ENCODE assay signal across 24 cellular contexts in genomic region chr3:167700926-167701325, GRCh38. TPM values are rescaled to one million over a fixed set of nuclear protein-coding genes. Genes with fewer than 3 reads are reported as not detected.
A peak's percentile ranks its signal among the peaks of the same experiment; 100 is the strongest.
DNase-seq lines count a peak whose midpoint lies in the region; ATAC-seq and TF ChIP-seq lines count a peak whose summit lies in the region.
"Had no signal": no experiment of that assay in that cellular context is flagged by ENCODE, and none has a peak within 500 bp of the region (broad histone marks: within the 10 kb centered on the region; RNA-seq: fewer than 3 reads in every experiment).

No MANE protein-coding gene starts in this region.

- no peaks in the 10 kb centered on the region for H3K27me3 Mint-ChIP-seq in activated T-cell treated with anti-CD3 and anti-CD28 coated beads, Interleukin-2, amount 50 U/mL, for 72 hours (ENCODE audit: low read depth)
- H3K27me3 Mint-ChIP-seq in CD4-positive, alpha-beta T cell, result no peaks in the 10 kb centered on the region

- TF ChIP-seq CTCF in CD4-positive, alpha-beta T cell (IDR thresholded peaks at IDR 0.05), result no peak
- TF ChIP-seq CTCF in GM13976 (IDR thresholded peaks at IDR 0.05; ENCODE audit: borderline replicate concordance, control extremely low read depth, extremely low read depth, insufficient read depth, missing control alignments) (no peak), foreskin keratinocyte (conservative IDR thresholded peaks at IDR 0.05) (no peak)

- no peaks in the 10 kb centered on the region for H3K9me3 Mint-ChIP-seq in activated T-cell treated with anti-CD3 and anti-CD28 coated beads, Interleukin-2, amount 50 U/mL, for 72 hours
- no peaks in the 10 kb centered on the region for H3K9me3 Mint-ChIP-seq in CD4-positive, alpha-beta T cell
- H3K9me3 Mint-ChIP-seq: CD14-positive monocyte; CD8-positive, alpha-beta T cell had no signal

- intact Hi-C loops in CD4-positive, alpha-beta T cell (cut with DNase I, micrococcal nuclease), result no loop called here

- no peak for DNase-seq in activated T-cell treated with anti-CD3 and anti-CD28 coated beads, Interleukin-2, amount 50 U/mL, for 72 hours
- no peak for DNase-seq in activated T-cell treated with anti-CD3 and anti-CD28 coated beads, Interleukin-2, amount 50 U/mL, for 48 hours
- no peak for DNase-seq in CD4-positive, alpha-beta T cell
- DNase-seq in SK-MEL-5 (ENCODE audit: low read depth, low spot score), result peak; percentile 94
- DNase-seq in epidermal melanocyte (ENCODE audit: insufficient read length, low spot score), result peak; percentile 25
- DNase-seq in GM13976 (ENCODE audit: low spot score), result no peak
- DNase-seq in DMS79 treated with DMSO at 0.1 percent for 48 hours (lab: John Stamatoyannopoulos, UW), result no peak
- no peak for DNase-seq in foreskin keratinocyte
- DNase-seq: 8988T; ACHN; AML-193; BE2C; CD8-positive, alpha-beta T cell; DMS 273 treated with DMSO at 0.1 percent for 48 hours; DMS79; GF-D8; GM23248; H7; HCEC 1CT had no signal

- H3K27ac ChIP-seq in CD4-positive, alpha-beta T cell (ENCODE audit: low read depth, low read length), result no peak overlapping the region
- H3K27ac ChIP-seq in foreskin keratinocyte, result no peak overlapping the region
- H3K27ac ChIP-seq: A549; BLaER1 treated with 17β-estradiol and CSF1 and Interleukin-3, amounts not matched to agents 10 nM and 100 nM; GM23248 had no signal

- peak overlapping the region; percentile 64 for H3K27ac Mint-ChIP-seq in activated T-cell treated with anti-CD3 and anti-CD28 coated beads, Interleukin-2, amount 50 U/mL, for 72 hours
- H3K27ac Mint-ChIP-seq in CD4-positive, alpha-beta T cell, result peak overlapping the region; percentile 57
- H3K27ac Mint-ChIP-seq: CD14-positive monocyte had no signal

- H3K4me1 Mint-ChIP-seq in activated T-cell treated with anti-CD3 and anti-CD28 coated beads, Interleukin-2, amount 50 U/mL, for 72 hours (ENCODE audit: low read depth), result peaks cover 10% of the 10 kb centered on the region
- H3K4me1 Mint-ChIP-seq in CD4-positive, alpha-beta T cell (ENCODE audit: low read depth), result peaks cover 29% of the 10 kb centered on the region
- H3K4me1 Mint-ChIP-seq: CD14-positive monocyte had no signal

- in situ Hi-C loops in SK-MEL-5 (cut with HindIII; ENCODE audit: low pct_unique_long_range_greater_than_20kb, low sequenced_read_pairs) (no loop called here), GM13976 (cut with MboI; ENCODE audit: low sequenced_read_pairs, unreplicated experiment) (no loop called here)

- POLR2A ChIA-PET in CD4-positive, alpha-beta T cell (lab: Charles Lee), result no interaction called here

- no peaks in the 10 kb centered on the region for H3K27me3 ChIP-seq in CD4-positive, alpha-beta T cell (ENCODE audit: control insufficient read depth, insufficient read depth, low read length)
- no peaks in the 10 kb centered on the region for H3K27me3 ChIP-seq in foreskin keratinocyte
- H3K27me3 ChIP-seq: BE2C; BLaER1 treated with 17β-estradiol and CSF1 and Interleukin-3, amounts not matched to agents 10 nM and 100 nM had no signal

- H3K9me3 ChIP-seq in CD4-positive, alpha-beta T cell (ENCODE audit: control insufficient read depth, low read length), result no peaks in the 10 kb centered on the region
- H3K9me3 ChIP-seq: A549; BE2C; BLaER1 treated with 17β-estradiol and CSF1 and Interleukin-3, amounts not matched to agents 10 nM and 100 nM had no signal

- CTCF ChIA-PET in CD4-positive, alpha-beta T cell (lab: Charles Lee), result no interaction called here

- peaks cover 4 to 11% of the 10 kb centered on the region in 2 donors for H3K36me3 Mint-ChIP-seq in activated T-cell treated with anti-CD3 and anti-CD28 coated beads, Interleukin-2, amount 50 U/mL, for 72 hours (ENCODE audit: insufficient read depth in 2 of 2)
- H3K36me3 Mint-ChIP-seq in CD4-positive, alpha-beta T cell (ENCODE audit: low read depth), result peaks cover 83% of the 10 kb centered on the region

- no peak overlapping the region for H3K4me3 Mint-ChIP-seq in activated T-cell treated with anti-CD3 and anti-CD28 coated beads, Interleukin-2, amount 50 U/mL, for 72 hours
- H3K4me3 Mint-ChIP-seq in CD4-positive, alpha-beta T cell, result no peak overlapping the region
- H3K4me3 Mint-ChIP-seq: CD14-positive monocyte; CD8-positive, alpha-beta T cell had no signal

- no peak for ATAC-seq in activated T-cell treated with anti-CD3 and anti-CD28 coated beads, Interleukin-2, amount 50 U/mL, for 72 hours (replicated peaks in 1 of 2)
- no peak for ATAC-seq in CD4-positive, alpha-beta T cell (ENCODE audit: poor library complexity)
- ATAC-seq in foreskin keratinocyte, result no peak
- ATAC-seq: A549; CD8-positive, alpha-beta T cell had no signal

- no peaks in the 10 kb centered on the region for H3K4me1 ChIP-seq in foreskin keratinocyte
- H3K4me1 ChIP-seq: BE2C; BLaER1 treated with 17β-estradiol and CSF1 and Interleukin-3, amounts not matched to agents 10 nM and 100 nM had no signal

RNA-seq across cellular contexts. Expression of gene PDCD10, which starts 33.8 kb away (rescaled TPM):
- total RNA-seq in activated T-cell treated with anti-CD3 and anti-CD28 coated beads, Interleukin-2, amount 50 U/mL, for 72 hours, result 10 to 100 TPM; 46.8 to 63.3 TPM
- total RNA-seq in CD4-positive, alpha-beta T cell, result 10 to 100 TPM; 19.0 to 22.8 TPM
- 111 and 135 TPM in 2 replicates for total RNA-seq in SK-MEL-5 (2014; rRNA removed; shearing (Covaris generic))
- polyA plus RNA-seq in SK-MEL-5 (2015; cell fraction: cytosol; rRNA removed), result 61.8 and 64.3 TPM in 2 replicates
- polyA plus RNA-seq in SK-MEL-5 (2015; cell fraction: nucleus; rRNA removed), result 26.3 and 28.4 TPM in 2 replicates
- total RNA-seq in foreskin keratinocyte, result 82.7 and 83.5 TPM in 2 replicates
- polyA plus RNA-seq in foreskin keratinocyte, result 68.2 and 83.4 TPM in 2 replicates

RNA-seq across cellular contexts. Expression of gene SERPINI1, which starts 34.6 kb away (rescaled TPM):
- total RNA-seq in activated T-cell treated with anti-CD3 and anti-CD28 coated beads, Interleukin-2, amount 50 U/mL, for 72 hours, result 1 to 10 TPM; 3.7 to 3.9 TPM
- under 1 TPM; 0.64 to 0.66 TPM for total RNA-seq in CD4-positive, alpha-beta T cell
- 14.4 and 14.6 TPM in 2 replicates for total RNA-seq in SK-MEL-5 (2014; rRNA removed; shearing (Covaris generic))
- polyA plus RNA-seq in SK-MEL-5 (2015; cell fraction: cytosol; rRNA removed), result 4.6 and 7.6 TPM in 2 replicates
- polyA plus RNA-seq in SK-MEL-5 (2015; cell fraction: nucleus; rRNA removed), result 3.1 and 5.6 TPM in 2 replicates
- 3.0 and 4.1 TPM in 2 replicates for total RNA-seq in foreskin keratinocyte
- 2.4 and 3.4 TPM in 2 replicates for polyA plus RNA-seq in foreskin keratinocyte

RNA-seq across cellular contexts. Expression of gene WDR49, which starts 47.2 kb away (rescaled TPM):
- under 1 TPM; 0.14 to 0.31 TPM for total RNA-seq in activated T-cell treated with anti-CD3 and anti-CD28 coated beads, Interleukin-2, amount 50 U/mL, for 72 hours
- 1 to 10 TPM in 1 of 2 experiments, under 1 TPM in 1; 0.42 to 1.1 TPM for total RNA-seq in CD4-positive, alpha-beta T cell
- not detected in 2 replicates for total RNA-seq in SK-MEL-5 (2014; rRNA removed; shearing (Covaris generic))
- polyA plus RNA-seq in SK-MEL-5 (2015; cell fraction: cytosol; rRNA removed), result not detected in 2 replicates
- not detected in 2 replicates for polyA plus RNA-seq in SK-MEL-5 (2015; cell fraction: nucleus; rRNA removed)
- not detected in 2 replicates for total RNA-seq in foreskin keratinocyte
- not detected in 2 replicates for polyA plus RNA-seq in foreskin keratinocyte
- total RNA-seq: CD8-positive, alpha-beta T cell; Daoy; G401; GM23248 had no signal
- polyA plus RNA-seq: A549, GM23248 had no signal

Comparison
In these comparisons a context has a peak if more than half of its experiments do, and no peak if none do; other contexts are left out.
1. DNase-seq: peak in SK-MEL-5 (single experiment) and epidermal melanocyte (single experiment); none in activated T-cell treated with anti-CD3 and anti-CD28 coated beads, Interleukin-2, amount 50 U/mL, for 72 hours (0 of 2), activated T-cell treated with anti-CD3 and anti-CD28 coated beads, Interleukin-2, amount 50 U/mL, for 48 hours (0 of 2), CD4-positive, alpha-beta T cell (0 of 10), GM13976 (single experiment), DMS79 treated with DMSO at 0.1 percent for 48 hours (single experiment) and foreskin keratinocyte (0 of 2).